In the genomic region with DNA sequence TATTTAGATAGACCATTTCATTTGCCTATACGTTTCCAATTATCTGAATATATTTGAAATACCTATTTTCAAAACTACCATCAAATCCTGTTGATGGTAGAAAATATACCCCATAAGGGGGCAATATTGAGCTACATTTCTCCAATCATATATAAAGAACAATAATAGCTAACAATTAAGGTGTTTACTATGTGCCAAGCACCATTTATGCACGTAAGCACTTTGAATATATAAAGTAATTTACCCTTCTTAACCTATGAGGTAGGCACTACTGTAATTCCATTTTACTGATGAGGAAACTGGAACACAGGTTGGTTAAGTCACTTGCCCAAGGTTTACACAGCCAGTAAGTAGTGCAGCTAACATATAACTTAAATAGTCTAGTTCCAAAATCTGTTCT, we compare ENCODE assay signal across 8 cellular contexts.
DNase-seq lines count a peak whose midpoint lies in the region; ATAC-seq lines count a peak whose summit lies in the region.

No MANE protein-coding gene starts in this region.

- POLR2A ChIA-PET in naive thymus-derived CD4-positive, alpha-beta T cell (lab: Charles Lee): interaction anchor here (1.0 to 3.5 kb wide), 4 partner anchors 341 to 349 kb away, joined by 3 to 22 read pairs (median 5); no protein-coding TSS in a partner anchor

- H3K27me3 ChIP-seq in naive thymus-derived CD4-positive, alpha-beta T cell (ENCODE audit: control insufficient read depth in 2 of 2, insufficient read depth in 2 of 2, low read length in 2 of 2): no peaks in the 10 kb centered on the region

- peaks cover 14% of the 10 kb centered on the region for H3K36me3 Mint-ChIP-seq in central memory CD8-positive, alpha-beta T cell (ENCODE audit: insufficient read depth)
- peaks cover 5 to 14% (median 11%) of the 10 kb centered on the region in 5 donors for H3K36me3 Mint-ChIP-seq in naive thymus-derived CD4-positive, alpha-beta T cell

- H3K9me3 Mint-ChIP-seq in central memory CD8-positive, alpha-beta T cell: no peaks in the 10 kb centered on the region
- no peaks in the 10 kb centered on the region for H3K9me3 Mint-ChIP-seq in naive thymus-derived CD4-positive, alpha-beta T cell

- peak; percentile 15 for DNase-seq in NCI-H2107 treated with DMSO at 0.1 percent for 48 hours (lab: John Stamatoyannopoulos, UW; ENCODE audit: unreplicated experiment)
- no peak for DNase-seq in NCI-H2107 (lab: John Stamatoyannopoulos, UW)
- DNase-seq in NCI-H345 (lab: John Stamatoyannopoulos, UW): peak; percentile 40
- DNase-seq in central memory CD8-positive, alpha-beta T cell (ENCODE audit: low spot score in 2 of 2): no peak
- DNase-seq in naive thymus-derived CD4-positive, alpha-beta T cell: peak in 7 of 9 donors; percentile 31 to 67 (median 52)
- no peak for DNase-seq in NCI-H446 (lab: John Stamatoyannopoulos, UW)

- H3K27ac ChIP-seq in naive thymus-derived CD4-positive, alpha-beta T cell (ENCODE audit: low read depth, low read length): no peak overlapping the region

- CTCF ChIA-PET in naive thymus-derived CD4-positive, alpha-beta T cell (lab: Charles Lee): interaction anchor here (0.6 to 6.5 kb wide), 20 partner anchors 12 to 845 kb away, joined by 3 to 206 read pairs (median 4); partner anchors contain the start of gene UBL3

- H3K4me1 Mint-ChIP-seq in central memory CD8-positive, alpha-beta T cell: peaks cover 6% of the 10 kb centered on the region
- H3K4me1 Mint-ChIP-seq in naive thymus-derived CD4-positive, alpha-beta T cell: peaks cover 0 to 14% (median 4%) of the 10 kb centered on the region in 7 donors

- ATAC-seq in central memory CD8-positive, alpha-beta T cell (replicated peaks; ENCODE audit: extremely low read depth, poor library complexity, severe bottlenecking): peak; percentile 58
- peak; percentile 77 for ATAC-seq in naive thymus-derived CD4-positive, alpha-beta T cell
- no peak for ATAC-seq in GM18511 (IDR thresholded peaks at IDR 0.05; ENCODE audit: unreplicated experiment)
- no peak for ATAC-seq in HG02885 (IDR thresholded peaks at IDR 0.05; ENCODE audit: poor library complexity, unreplicated experiment)

- no peak overlapping the region for H3K4me3 Mint-ChIP-seq in central memory CD8-positive, alpha-beta T cell
- H3K4me3 Mint-ChIP-seq in naive thymus-derived CD4-positive, alpha-beta T cell: no peak overlapping the region

- intact Hi-C loops in naive thymus-derived CD4-positive, alpha-beta T cell (cut with micrococcal nuclease): loop anchor here (1.0 to 5.0 kb wide), 10 partner anchors 74 to 694 kb away; partner anchors contain the start of genes HMGB1 (in 1 of the 2) and UBL3 (in 1 of the 2)

- no peak overlapping the region for H3K4me3 ChIP-seq in naive thymus-derived CD4-positive, alpha-beta T cell (ENCODE audit: low read length)

- no peaks in the 10 kb centered on the region for H3K4me1 ChIP-seq in naive thymus-derived CD4-positive, alpha-beta T cell (ENCODE audit: control insufficient read depth in 2 of 2, insufficient read depth in 2 of 2, low read length in 2 of 2)

- H3K27ac Mint-ChIP-seq in central memory CD8-positive, alpha-beta T cell (ENCODE audit: low read depth): no peak overlapping the region
- peak overlapping the region in 1 of 9 donors; percentile 11 for H3K27ac Mint-ChIP-seq in naive thymus-derived CD4-positive, alpha-beta T cell

- no peaks in the 10 kb centered on the region for H3K27me3 Mint-ChIP-seq in central memory CD8-positive, alpha-beta T cell
- H3K27me3 Mint-ChIP-seq in naive thymus-derived CD4-positive, alpha-beta T cell: no peaks in the 10 kb centered on the region

- H3K36me3 ChIP-seq in naive thymus-derived CD4-positive, alpha-beta T cell (ENCODE audit: control insufficient read depth in 2 of 3, insufficient read depth in 3 of 3, low read length in 3 of 3): no peaks in the 10 kb centered on the region

- H3K9me3 ChIP-seq in naive thymus-derived CD4-positive, alpha-beta T cell (ENCODE audit: control insufficient read depth in 2 of 3, low read length in 3 of 3): no peaks in the 10 kb centered on the region

Comparison
In these comparisons a context has a peak if more than half of its experiments do, and no peak if none do; other contexts are left out.
1. DNase-seq: peak in NCI-H2107 treated with DMSO at 0.1 percent for 48 hours (single experiment), NCI-H345 (single experiment) and naive thymus-derived CD4-positive, alpha-beta T cell (7 of 9); none in NCI-H2107 (single experiment), central memory CD8-positive, alpha-beta T cell (0 of 2) and NCI-H446 (0 of 2).
2. ATAC-seq: peak in central memory CD8-positive, alpha-beta T cell (single experiment) and naive thymus-derived CD4-positive, alpha-beta T cell (single experiment); none in GM18511 (single experiment) and HG02885 (single experiment).